Comparison of ENCODE assay signal across 24 cellular contexts in the genomic region with DNA sequence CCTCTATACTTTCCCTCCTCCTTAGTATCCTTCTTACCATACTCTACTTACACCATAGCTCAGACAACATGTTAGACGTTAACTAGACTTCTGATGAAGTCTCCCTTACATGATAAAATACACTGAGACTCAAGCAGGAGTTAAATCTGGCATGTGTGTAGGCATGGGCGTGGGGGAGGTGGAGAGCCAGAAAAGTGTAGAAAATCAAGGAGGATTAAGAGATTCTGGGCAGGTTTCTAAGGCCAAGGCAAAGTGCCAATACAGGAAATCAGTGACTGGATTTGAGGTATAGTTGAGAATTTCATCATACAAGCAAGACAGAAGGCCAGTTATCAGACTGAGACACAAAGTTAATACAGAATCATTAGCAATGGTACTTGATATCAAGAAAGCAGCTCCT.
"Had no signal": no experiment of that assay in that cellular context is flagged by ENCODE, and none has a peak within 500 bp of the region (broad histone marks: within the 10 kb centered on the region; RNA-seq: fewer than 3 reads in every experiment).

No MANE protein-coding gene starts in this region.

- H3K9me3 ChIP-seq: gastroesophageal sphincter, heart left ventricle, tibial nerve, vagina had no signal

- H3K4me1 Mint-ChIP-seq: activated CD4-positive, alpha-beta T cell treated with anti-CD3 and anti-CD28 coated beads, Interleukin-2, amount 10 ng/mL, durations not matched to agents 7 days and 5 days had no signal

- ATAC-seq: activated CD8-positive, alpha-beta T cell treated with anti-CD3 and anti-CD28 coated beads, Interleukin-2, amount 10 ng/mL, durations not matched to agents 7 days and 5 days; gastroesophageal sphincter; heart left ventricle; naive thymus-derived CD4-positive, alpha-beta T cell; sciatic nerve; stimulated activated naive CD8-positive, alpha-beta T cell treated with anti-CD3 and anti-CD28 coated beads, Interleukin-15, Interleukin-2, amounts not matched to agents 100 U/mL and 50 U/mL, for 24 hours had no signal

- H3K4me1 ChIP-seq: parathyroid adenoma had no signal

- H3K79me2 ChIP-seq: parathyroid adenoma had no signal

- H3K27me3 ChIP-seq: gastroesophageal sphincter, heart left ventricle, tibial nerve, vagina had no signal

- H3K27me3 Mint-ChIP-seq: brain had no signal

- H3K36me3 Mint-ChIP-seq: brain; naive thymus-derived CD4-positive, alpha-beta T cell had no signal

- H3K27ac ChIP-seq: gastroesophageal sphincter, heart left ventricle, parathyroid adenoma, vagina had no signal

- H3K9me3 Mint-ChIP-seq: activated CD4-positive, alpha-beta T cell treated with anti-CD3 and anti-CD28 coated beads, Interleukin-2, amount 10 ng/mL, durations not matched to agents 7 days and 5 days; activated T-cell treated with anti-CD3 and anti-CD28 coated beads, Interleukin-2, amount 50 U/mL, for 24 hours; activated T-helper 2 cell treated with anti-CD3 and anti-CD28 coated beads, Interferon-gamma antibody, Interleukin-2, Interleukin-4, amounts not matched to agents 10 μg/mL and 5 μg/mL and 100 μg/mL, durations not matched to agents 14 hours and 24 hours and 36 hours; naive thymus-derived CD4-positive, alpha-beta T cell had no signal

- H3K36me3 ChIP-seq: gastroesophageal sphincter, heart left ventricle, tibial nerve, vagina had no signal

- H3K27ac Mint-ChIP-seq: activated CD4-positive, alpha-beta T cell treated with anti-CD3 and anti-CD28 coated beads, Interleukin-2, amount 10 ng/mL, durations not matched to agents 7 days and 5 days; activated CD8-positive, alpha-beta T cell treated with anti-CD3 and anti-CD28 coated beads, Interleukin-2, amount 10 ng/mL, durations not matched to agents 7 days and 5 days; activated T-cell treated with anti-CD3 and anti-CD28 coated beads, Interleukin-2, amount 50 U/mL, for 24 hours; activated T-helper 2 cell treated with anti-CD3 and anti-CD28 coated beads, Interferon-gamma antibody, Interleukin-2, Interleukin-4, amounts not matched to agents 10 μg/mL and 5 μg/mL and 100 μg/mL, durations not matched to agents 14 hours and 24 hours and 36 hours; naive thymus-derived CD4-positive, alpha-beta T cell had no signal

- DNase-seq: activated CD4-positive, alpha-beta T cell treated with anti-CD3 and anti-CD28 coated beads, Interleukin-2, amount 10 ng/mL, durations not matched to agents 7 days and 5 days; activated CD8-positive, alpha-beta T cell treated with anti-CD3 and anti-CD28 coated beads, Interleukin-2, amount 10 ng/mL, durations not matched to agents 7 days and 5 days; activated naive CD4-positive, alpha-beta T cell treated with Interleukin-2 at 50 U/mL for 16 hours; activated T-cell treated with anti-CD3 and anti-CD28 coated beads, Interleukin-2, amount 50 U/mL, for 24 hours; anterior cingulate cortex; caudate nucleus; erythroblast; heart left ventricle; kidney glomerular epithelial cell; mesendoderm; naive thymus-derived CD4-positive, alpha-beta T cell; stimulated activated CD4-positive, alpha-beta T cell treated with anti-CD3 and anti-CD28 coated beads, Interleukin-12 subunit alpha, Interleukin-12 subunit beta, amount 100 ng/mL, for 4 hours; stimulated activated CD4-positive, alpha-beta T cell treated with anti-CD3 and anti-CD28 coated beads, Interleukin-2, amount 100 ng/mL, for 24 hours; stimulated activated naive CD8-positive, alpha-beta T cell treated with anti-CD3 and anti-CD28 coated beads, Interleukin-15, Interleukin-2, amounts not matched to agents 100 U/mL and 50 U/mL, for 24 hours; substantia nigra; T-helper 1 cell; T-helper 9 cell had no signal

- H3K4me3 Mint-ChIP-seq: activated CD4-positive, alpha-beta T cell treated with anti-CD3 and anti-CD28 coated beads, Interleukin-2, amount 10 ng/mL, durations not matched to agents 7 days and 5 days; activated CD8-positive, alpha-beta T cell treated with anti-CD3 and anti-CD28 coated beads, Interleukin-2, amount 10 ng/mL, durations not matched to agents 7 days and 5 days; activated T-cell treated with anti-CD3 and anti-CD28 coated beads, Interleukin-2, amount 50 U/mL, for 24 hours; brain; naive thymus-derived CD4-positive, alpha-beta T cell had no signal

- H3K4me3 ChIP-seq: gastroesophageal sphincter, heart left ventricle, tibial nerve, vagina had no signal

- H2AFZ ChIP-seq: parathyroid adenoma had no signal
